ENCODE assay signal across 21 cellular contexts in the genomic region with DNA sequence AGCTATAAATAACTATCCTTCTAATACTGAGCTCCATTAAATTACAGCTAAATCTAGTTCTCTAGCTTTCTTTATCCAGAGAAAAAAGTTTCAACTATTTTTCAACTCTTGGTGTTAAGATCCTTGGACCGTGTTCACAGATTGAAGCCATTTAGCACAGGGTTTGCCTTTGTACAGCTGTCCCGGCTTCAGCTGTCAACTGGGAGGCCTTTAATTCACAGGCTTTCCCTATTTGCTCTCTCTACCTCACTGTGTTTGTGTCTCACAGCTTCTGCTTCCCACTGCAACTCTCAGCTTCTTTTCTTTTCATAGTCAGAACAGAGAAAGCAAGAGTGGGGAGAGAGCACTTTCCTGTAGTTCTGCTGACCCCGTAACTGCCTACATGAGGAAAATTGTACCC.
DNase-seq lines count a peak whose midpoint lies in the region; ATAC-seq, FAIRE-seq and TF ChIP-seq lines count a peak whose summit lies in the region.
"Had no signal": no experiment of that assay in that cellular context is flagged by ENCODE, and none has a peak within 500 bp of the region (broad histone marks: within the 10 kb centered on the region; RNA-seq: fewer than 3 reads in every experiment).

No MANE protein-coding gene starts in this region.

- H3K36me3 Mint-ChIP-seq in astrocyte (ENCODE audit: low read depth, unreplicated experiment) = no peaks in the 10 kb centered on the region
- H3K36me3 Mint-ChIP-seq in natural killer cell = no peaks in the 10 kb centered on the region

- H3K4me1 ChIP-seq in astrocyte (ENCODE audit: insufficient read depth, low read length) (no peaks in the 10 kb centered on the region), neuronal stem cell (ENCODE audit: control insufficient read depth in 2 of 2, insufficient read depth in 1 of 2, low read depth in 1 of 2, low read length in 2 of 2) (no peaks in the 10 kb centered on the region)
- H3K4me1 ChIP-seq: A549, BE2C had no signal

- no peak overlapping the region for H3K27ac Mint-ChIP-seq in astrocyte (ENCODE audit: unreplicated experiment)
- no peak overlapping the region for H3K27ac Mint-ChIP-seq in natural killer cell

- H3K9ac ChIP-seq in astrocyte (ENCODE audit: low read length) (no peak overlapping the region), neuronal stem cell (ENCODE audit: low read depth, low read length, poor library complexity) (no peak overlapping the region)
- H3K9ac ChIP-seq: KMS-11 had no signal

- no peak overlapping the region for H3K23ac ChIP-seq in neuronal stem cell (ENCODE audit: low read depth, low read length, poor library complexity)

- no peak overlapping the region for H3K4ac ChIP-seq in neuronal stem cell (ENCODE audit: low read length)

- H3K27ac ChIP-seq in astrocyte (ENCODE audit: low read depth, low read length) (no peak overlapping the region), neuronal stem cell (replicated peaks; ENCODE audit: low read length) (no peak overlapping the region)
- H3K27ac ChIP-seq: A549, KMS-11 had no signal

- intact Hi-C loops in natural killer cell (cut with micrococcal nuclease) = no loop called here

- no peak for FAIRE-seq in astrocyte (lab: Jason Lieb, UNC)
- FAIRE-seq: A549, H54 had no signal

- DNase-seq in LHCN-M2 (ENCODE audit: low read depth) = peak; percentile 38
- no peak for DNase-seq in astrocyte (ENCODE audit: low read depth)
- peak; percentile 30 for DNase-seq in medulla oblongata (ENCODE audit: extremely low spot score)
- DNase-seq in neuronal stem cell (ENCODE audit: low spot score) = peak; percentile 3
- no peak for DNase-seq in natural killer cell
- DNase-seq in NCI-H1930 (lab: John Stamatoyannopoulos, UW) = no peak
- DNase-seq in NCI-H1417 (lab: John Stamatoyannopoulos, UW) = no peak
- DNase-seq: BE2C, EL, GF-D8, IMR-90, NCI-H1105, NCI-H2081, NCI-H2171, NCI-H524 treated with DMSO at 0.1 percent for 48 hours, PC-3, SHP77 treated with DMSO at 0.1 percent for 48 hours had no signal

- H3K4me2 ChIP-seq in astrocyte (ENCODE audit: low read length) = no peak overlapping the region
- no peak overlapping the region for H3K4me2 ChIP-seq in neuronal stem cell (ENCODE audit: insufficient read depth, low read length, poor library complexity, severe bottlenecking)
- H3K4me2 ChIP-seq: A549, KMS-11 had no signal

- no peak overlapping the region for H2BK15ac ChIP-seq in neuronal stem cell (ENCODE audit: low read length)

- H3K27me3 ChIP-seq in astrocyte (ENCODE audit: insufficient read depth, low read length) (peaks cover 3% of the 10 kb centered on the region), neuronal stem cell (ENCODE audit: control insufficient read depth in 3 of 3, insufficient read depth in 3 of 3, low read depth in 1 of 3, low read length in 3 of 3) (no peaks in the 10 kb centered on the region)
- H3K27me3 ChIP-seq: BE2C had no signal

- H2AK5ac ChIP-seq in neuronal stem cell (ENCODE audit: low read depth, low read length) = no peak overlapping the region

- no CpG with 5 or more reads among the region's 3 CpGs for WGBS in neuronal stem cell (ENCODE audit: extremely low coverage in 2 of 2, insufficient read length in 2 of 2, insufficient replicate concordance in 1 of 2), 2 donors

- ATAC-seq in natural killer cell = no peak
- no peak for ATAC-seq in HG03135 (IDR thresholded peaks at IDR 0.05; ENCODE audit: unreplicated experiment)
- ATAC-seq: A549, PC-3 had no signal

- H2BK5ac ChIP-seq in neuronal stem cell (ENCODE audit: low read length) = no peak overlapping the region

- TF ChIP-seq CTCF in astrocyte (IDR thresholded peaks at IDR 0.05; ENCODE audit: insufficient read depth, low read depth, low read length) = no peak
- TF ChIP-seq CTCF in natural killer cell (IDR thresholded peaks at IDR 0.05) = no peak

- H3K79me2 ChIP-seq in astrocyte (ENCODE audit: insufficient read depth, low read length) = no peaks in the 10 kb centered on the region

- H3K9me3 ChIP-seq in astrocyte (ENCODE audit: insufficient read depth, low read depth, low read length) (no peaks in the 10 kb centered on the region), neuronal stem cell (replicated peaks in 1 of 2; ENCODE audit: control insufficient read depth in 2 of 2, insufficient read depth in 1 of 2, low read depth in 1 of 2, low read length in 2 of 2) (no peaks in the 10 kb centered on the region)
- H3K9me3 ChIP-seq: A549, BE2C had no signal

- H2BK120ac ChIP-seq in neuronal stem cell (ENCODE audit: low read depth, low read length) = no peak overlapping the region

- no peak overlapping the region for H3K18ac ChIP-seq in neuronal stem cell (ENCODE audit: low read length)

- H3K27me3 Mint-ChIP-seq in astrocyte (ENCODE audit: low read depth, unreplicated experiment) = no peaks in the 10 kb centered on the region
- H3K27me3 Mint-ChIP-seq in natural killer cell (ENCODE audit: low read depth in 2 of 2) = peaks cover 0 to 7% of the 10 kb centered on the region in 2 donors

- no peaks in the 10 kb centered on the region for H4K20me1 ChIP-seq in astrocyte (ENCODE audit: insufficient read depth, low read length)

- H3K4me3 ChIP-seq in astrocyte (ENCODE audit: insufficient read depth, low read depth, low read length) (no peak overlapping the region), neuronal stem cell (ENCODE audit: low read length in 2 of 2) (no peak overlapping the region)
- H3K4me3 ChIP-seq: A549 had no signal

- peaks cover 4% of the 10 kb centered on the region for H3K9me3 Mint-ChIP-seq in astrocyte (ENCODE audit: unreplicated experiment)
- no peaks in the 10 kb centered on the region for H3K9me3 Mint-ChIP-seq in natural killer cell

- no peak overlapping the region for H3K14ac ChIP-seq in neuronal stem cell (ENCODE audit: low read length)

- H2AFZ ChIP-seq in astrocyte (ENCODE audit: low read depth, low read length) (peak overlapping the region; percentile 52), neuronal stem cell (ENCODE audit: low read length) (peak overlapping the region; percentile 71)

- H4K8ac ChIP-seq in neuronal stem cell (ENCODE audit: low read depth, low read length) = no peak overlapping the region

- no peak overlapping the region for H4K91ac ChIP-seq in neuronal stem cell (ENCODE audit: low read depth, low read length, poor library complexity)

- H3K4me3 Mint-ChIP-seq in astrocyte (ENCODE audit: unreplicated experiment) (no peak overlapping the region), natural killer cell (no peak overlapping the region)

- H3K4me1 Mint-ChIP-seq in astrocyte (ENCODE audit: low read depth, unreplicated experiment) = peaks cover 5% of the 10 kb centered on the region
- no peaks in the 10 kb centered on the region for H3K4me1 Mint-ChIP-seq in natural killer cell

- no peak overlapping the region for H2BK12ac ChIP-seq in neuronal stem cell (ENCODE audit: low read length)

- no peaks in the 10 kb centered on the region for H3K36me3 ChIP-seq in astrocyte (ENCODE audit: insufficient read depth, low read length)
- H3K36me3 ChIP-seq in neuronal stem cell (replicated peaks in 1 of 2; ENCODE audit: control insufficient read depth in 2 of 2, insufficient read depth in 2 of 2, low read length in 2 of 2) = no peaks in the 10 kb centered on the region
- H3K36me3 ChIP-seq: BE2C had no signal

- no peaks in the 10 kb centered on the region for H3K79me1 ChIP-seq in neuronal stem cell (ENCODE audit: low read depth, low read length)

Comparison
In these comparisons a context has a peak if more than half of its experiments do, and no peak if none do; other contexts are left out.
1. DNase-seq: peak in LHCN-M2 (single experiment), medulla oblongata (single experiment) and neuronal stem cell (single experiment); none in astrocyte (single experiment), natural killer cell (single experiment), NCI-H1930 (0 of 2) and NCI-H1417 (0 of 3).